Comparison of ENCODE assay signal across 17 cellular contexts in the genomic region with DNA sequence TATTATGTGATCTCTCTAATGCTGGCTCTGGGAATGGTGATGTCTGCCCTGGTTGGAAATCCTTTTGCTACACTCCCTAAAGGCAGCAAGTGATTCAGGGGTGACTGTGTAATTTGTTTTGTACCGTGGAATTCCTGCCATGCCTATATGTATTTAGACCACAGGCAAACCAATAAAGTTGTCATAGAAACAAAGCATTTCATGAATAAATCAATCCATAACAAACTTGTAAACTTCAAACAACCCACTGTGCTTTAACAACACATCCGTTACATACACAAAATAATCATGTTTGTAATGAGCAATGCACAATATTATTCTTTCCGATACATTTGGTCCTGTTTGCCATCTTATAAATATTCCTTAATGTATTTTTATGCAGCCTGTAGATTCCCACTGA.
DNase-seq lines count a peak whose midpoint lies in the region; ATAC-seq, FAIRE-seq and TF ChIP-seq lines count a peak whose summit lies in the region.
"Had no signal": no experiment of that assay in that cellular context is flagged by ENCODE, and none has a peak within 500 bp of the region (broad histone marks: within the 10 kb centered on the region; RNA-seq: fewer than 3 reads in every experiment).

No MANE protein-coding gene starts in this region.

- DNase-seq in ELR (ENCODE audit: low read depth) (peak; percentile 94), RCC 7860 (ENCODE audit: low spot score) (peak; percentile 56), bronchial epithelial cell (ENCODE audit: low read depth) (peak; percentile 79), mesothelial cell of epicardium (ENCODE audit: low spot score in 2 of 2, unreplicated experiment in 2 of 2) (no peak), GM13976 (ENCODE audit: low spot score) (no peak), NCI-H2081 treated with DMSO at 0.1 percent for 48 hours (lab: John Stamatoyannopoulos, UW) (no peak), T-cell (no peak), SIG-M5 treated with dmso at 0.1 percent for 504 hours (lab: John Stamatoyannopoulos, UW; ENCODE audit: unreplicated experiment) (no peak)
- DNase-seq: activated CD4-positive, alpha-beta memory T cell treated with anti-CD3 and anti-CD28 coated beads, Interleukin-2, amount 10 ng/mL, durations not matched to agents 7 days and 5 days; activated naive CD8-positive, alpha-beta T cell treated with anti-CD3 and anti-CD28 coated beads, Interleukin-2, amount 50 U/mL, for 24 hours; AML-193; NCI-H1048; NCI-H2171; nephron progenitor cell; right lobe of liver; SHP77 treated with DMSO at 0.1 percent for 48 hours had no signal

- H3K27me3 Mint-ChIP-seq in mesothelial cell of epicardium (ENCODE audit: low read depth) (no peaks in the 10 kb centered on the region), T-cell (peaks cover 7 to 8% of the 10 kb centered on the region in 2 donors)
- H3K27me3 Mint-ChIP-seq: activated naive CD8-positive, alpha-beta T cell treated with anti-CD3 and anti-CD28 coated beads, Interleukin-2, amount 50 U/mL, for 24 hours; stimulated activated memory B cell treated with anti-CD40 and anti-IgM and Interleukin-4, amounts not matched to agents 10 μg/mL and 1 μg/mL and 100 μg/mL, for 72 hours had no signal

- no peaks in the 10 kb centered on the region for H3K27me3 ChIP-seq in bronchial epithelial cell (ENCODE audit: control insufficient read depth, insufficient read depth, low read length)
- H3K27me3 ChIP-seq: right lobe of liver had no signal

- peaks cover 12% of the 10 kb centered on the region for H3K4me1 Mint-ChIP-seq in mesothelial cell of epicardium
- H3K4me1 Mint-ChIP-seq in T-cell = no peaks in the 10 kb centered on the region
- H3K4me1 Mint-ChIP-seq: activated naive CD8-positive, alpha-beta T cell treated with anti-CD3 and anti-CD28 coated beads, Interleukin-2, amount 50 U/mL, for 24 hours; stimulated activated memory B cell treated with anti-CD40 and anti-IgM and Interleukin-4, amounts not matched to agents 10 μg/mL and 1 μg/mL and 100 μg/mL, for 72 hours had no signal

- in situ Hi-C loops in GM13976 (cut with MboI; ENCODE audit: low sequenced_read_pairs, unreplicated experiment) = no loop called here

- H3K36me3 ChIP-seq in bronchial epithelial cell (ENCODE audit: control insufficient read depth, insufficient read depth, low read length) = no peaks in the 10 kb centered on the region
- H3K36me3 ChIP-seq: right lobe of liver had no signal

- H3K27ac Mint-ChIP-seq in mesothelial cell of epicardium = peak overlapping the region; percentile 62
- H3K27ac Mint-ChIP-seq in T-cell = no peak overlapping the region
- H3K27ac Mint-ChIP-seq: activated CD4-positive, alpha-beta memory T cell treated with anti-CD3 and anti-CD28 coated beads, Interleukin-2, amount 10 ng/mL, durations not matched to agents 7 days and 5 days; activated naive CD8-positive, alpha-beta T cell treated with anti-CD3 and anti-CD28 coated beads, Interleukin-2, amount 50 U/mL, for 24 hours; nephron progenitor cell; stimulated activated memory B cell treated with anti-CD40 and anti-IgM and Interleukin-4, amounts not matched to agents 10 μg/mL and 1 μg/mL and 100 μg/mL, for 72 hours had no signal

- no peak for ATAC-seq in T-cell (replicated peaks in 1 of 4)
- ATAC-seq: activated naive CD8-positive, alpha-beta T cell treated with anti-CD3 and anti-CD28 coated beads, Interleukin-2, amount 50 U/mL, for 24 hours; right lobe of liver; stimulated activated memory B cell treated with anti-CD40 and anti-IgM and Interleukin-4, amounts not matched to agents 10 μg/mL and 1 μg/mL and 100 μg/mL, for 72 hours had no signal

- CTCF ChIA-PET in T-cell (lab: Charles Lee) = no interaction called here

- H3K9me3 Mint-ChIP-seq in mesothelial cell of epicardium (no peaks in the 10 kb centered on the region), T-cell (no peaks in the 10 kb centered on the region)
- H3K9me3 Mint-ChIP-seq: activated CD4-positive, alpha-beta memory T cell treated with anti-CD3 and anti-CD28 coated beads, Interleukin-2, amount 10 ng/mL, durations not matched to agents 7 days and 5 days; activated naive CD8-positive, alpha-beta T cell treated with anti-CD3 and anti-CD28 coated beads, Interleukin-2, amount 50 U/mL, for 24 hours; nephron progenitor cell; stimulated activated memory B cell treated with anti-CD40 and anti-IgM and Interleukin-4, amounts not matched to agents 10 μg/mL and 1 μg/mL and 100 μg/mL, for 72 hours had no signal

- no peak overlapping the region for H3K4me3 Mint-ChIP-seq in mesothelial cell of epicardium
- H3K4me3 Mint-ChIP-seq in T-cell = no peak overlapping the region
- H3K4me3 Mint-ChIP-seq: activated CD4-positive, alpha-beta memory T cell treated with anti-CD3 and anti-CD28 coated beads, Interleukin-2, amount 10 ng/mL, durations not matched to agents 7 days and 5 days; activated naive CD8-positive, alpha-beta T cell treated with anti-CD3 and anti-CD28 coated beads, Interleukin-2, amount 50 U/mL, for 24 hours; nephron progenitor cell; stimulated activated memory B cell treated with anti-CD40 and anti-IgM and Interleukin-4, amounts not matched to agents 10 μg/mL and 1 μg/mL and 100 μg/mL, for 72 hours had no signal

- H3K36me3 Mint-ChIP-seq in mesothelial cell of epicardium (no peaks in the 10 kb centered on the region), T-cell (no peaks in the 10 kb centered on the region)
- H3K36me3 Mint-ChIP-seq: stimulated activated memory B cell treated with anti-CD40 and anti-IgM and Interleukin-4, amounts not matched to agents 10 μg/mL and 1 μg/mL and 100 μg/mL, for 72 hours had no signal

- FAIRE-seq in RCC 7860 (lab: Jason Lieb, UNC) (no peak), bronchial epithelial cell (lab: Jason Lieb, UNC) (no peak)

- TF ChIP-seq CTCF in bronchial epithelial cell (IDR thresholded peaks at IDR 0.05; ENCODE audit: insufficient read depth, low read length, severe bottlenecking) (no peak), mesothelial cell of epicardium (IDR thresholded peaks at IDR 0.05; ENCODE audit: unreplicated experiment) (no peak), GM13976 (IDR thresholded peaks at IDR 0.05; ENCODE audit: borderline replicate concordance, control extremely low read depth, extremely low read depth, insufficient read depth, missing control alignments) (no peak)

- POLR2A ChIA-PET in T-cell (lab: Charles Lee) = no interaction called here

- H3K4me3 ChIP-seq in bronchial epithelial cell (ENCODE audit: low read depth, low read length) = no peak overlapping the region
- H3K4me3 ChIP-seq: right lobe of liver had no signal

Comparison
In these comparisons a context has a peak if more than half of its experiments do, and no peak if none do; other contexts are left out.
1. DNase-seq: peak in ELR (single experiment), RCC 7860 (single experiment) and bronchial epithelial cell (single experiment); none in mesothelial cell of epicardium (0 of 2), GM13976 (single experiment), NCI-H2081 treated with DMSO at 0.1 percent for 48 hours (single experiment), T-cell (0 of 34) and SIG-M5 treated with dmso at 0.1 percent for 504 hours (single experiment).